Comparison of ENCODE assay signal across 1 cellular context in the genomic region with DNA sequence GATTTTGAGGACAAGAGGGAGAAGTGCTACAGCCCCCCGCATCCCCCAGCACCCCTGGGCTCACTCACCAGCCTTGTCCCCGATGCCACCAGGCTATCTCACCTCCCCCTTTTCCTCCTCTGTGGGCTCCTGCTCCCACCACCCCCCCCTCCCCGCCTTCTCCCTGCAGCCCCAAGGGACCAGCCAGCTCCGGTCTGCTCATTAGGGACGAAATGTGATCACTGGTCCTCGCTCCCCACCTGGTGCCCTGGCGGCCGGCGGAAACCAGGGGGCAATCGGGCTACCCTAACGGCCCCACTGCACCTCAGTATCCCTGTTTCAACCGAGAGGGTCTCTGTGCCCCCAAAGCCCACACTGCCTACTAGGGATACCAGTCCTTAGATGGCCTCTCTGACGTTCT.
TF ChIP-seq lines count a peak whose summit lies in the region.

No MANE protein-coding gene starts in this region.

TF ChIP-seq in H1, 55 proteins besides CTCF, POLR2A, EP300 and RAD21:
- TF ChIP-seq CBX5 (IDR thresholded peaks at IDR 0.05; ENCODE audit: low read depth, low read length), result no peak
- TF ChIP-seq, protein P1, sequence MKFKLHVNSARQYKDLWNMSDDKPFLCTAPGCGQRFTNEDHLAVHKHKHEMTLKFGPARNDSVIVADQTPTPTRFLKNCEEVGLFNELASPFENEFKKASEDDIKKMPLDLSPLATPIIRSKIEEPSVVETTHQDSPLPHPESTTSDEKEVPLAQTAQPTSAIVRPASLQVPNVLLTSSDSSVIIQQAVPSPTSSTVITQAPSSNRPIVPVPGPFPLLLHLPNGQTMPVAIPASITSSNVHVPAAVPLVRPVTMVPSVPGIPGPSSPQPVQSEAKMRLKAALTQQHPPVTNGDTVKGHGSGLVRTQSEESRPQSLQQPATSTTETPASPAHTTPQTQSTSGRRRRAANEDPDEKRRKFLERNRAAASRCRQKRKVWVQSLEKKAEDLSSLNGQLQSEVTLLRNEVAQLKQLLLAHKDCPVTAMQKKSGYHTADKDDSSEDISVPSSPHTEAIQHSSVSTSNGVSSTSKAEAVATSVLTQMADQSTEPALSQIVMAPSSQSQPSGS (IDR thresholded peaks at IDR 0.05; ENCODE audit: low read length), result no peak
- no peak for TF ChIP-seq SIX5 (IDR thresholded peaks at IDR 0.05; ENCODE audit: low read depth, low read length)
- no peak for TF ChIP-seq JUND (IDR thresholded peaks at IDR 0.05; ENCODE audit: low read length)
- no peak for TF ChIP-seq SRF (IDR thresholded peaks at IDR 0.05; ENCODE audit: low read depth, low read length)
- no peak for TF ChIP-seq KDM5A (IDR thresholded peaks at IDR 0.05; ENCODE audit: low read length)
- TF ChIP-seq EZH2 (IDR thresholded peaks at IDR 0.05; ENCODE audit: low read depth, low read length, severe bottlenecking), result peak; percentile 48
- no peak for TF ChIP-seq GTF2F1 (IDR thresholded peaks at IDR 0.05; ENCODE audit: borderline replicate concordance, low read depth, low read length)
- no peak for TF ChIP-seq SP2 (IDR thresholded peaks at IDR 0.05; ENCODE audit: low read length)
- no peak for TF ChIP-seq GABPA (IDR thresholded peaks at IDR 0.05; ENCODE audit: borderline replicate concordance, insufficient read depth, low read length)
- TF ChIP-seq TAF7 (optimal IDR thresholded peaks at IDR 0.05; ENCODE audit: borderline replicate concordance, low read depth, low read length), result no peak
- peak; percentile 41; the same call in 1 of the 2 replicates for TF ChIP-seq SUZ12 (IDR thresholded peaks at IDR 0.05; ENCODE audit: low read length)
